8 cellular contexts compared by ENCODE assay signal in genomic region chr17:49361129-49361901, GRCh38. TPM values are rescaled to one million over a fixed set of nuclear protein-coding genes. Genes with fewer than 3 reads are reported as not detected.
DNase-seq lines count a peak whose midpoint lies in the region; ATAC-seq lines count a peak whose summit lies in the region.

No MANE protein-coding gene starts in this region.

- CTCF ChIA-PET in activated CD4-positive, alpha-beta memory T cell treated with anti-CD3 and anti-CD28 coated beads, Interleukin-2, amount 10 ng/mL, durations not matched to agents 7 days and 5 days (lab: Charles Lee): interaction anchor here (0.6 to 4.1 kb wide), 6 partner anchors 9 to 181 kb away, joined by 3 to 28 read pairs (median 6); no protein-coding TSS in a partner anchor

- H3K4me1 Mint-ChIP-seq in activated CD4-positive, alpha-beta memory T cell treated with anti-CD3 and anti-CD28 coated beads, Interleukin-2, amount 10 ng/mL, durations not matched to agents 7 days and 5 days: peaks cover 62% of the 10 kb centered on the region

- peak overlapping the region; percentile 89 for H3K27ac ChIP-seq in mesodermal cell (ENCODE audit: low read depth, low read length, severe bottlenecking)

- no peaks in the 10 kb centered on the region for H3K9me3 ChIP-seq in mesodermal cell (ENCODE audit: control insufficient read depth, low read length)

- H3K4me3 Mint-ChIP-seq in activated CD4-positive, alpha-beta memory T cell treated with anti-CD3 and anti-CD28 coated beads, Interleukin-2, amount 10 ng/mL, durations not matched to agents 7 days and 5 days: peak overlapping the region; percentile 95

- no peaks in the 10 kb centered on the region for H3K36me3 ChIP-seq in mesodermal cell (ENCODE audit: control insufficient read depth, insufficient read depth, low read length)

- peaks cover 11% of the 10 kb centered on the region for H3K4me1 ChIP-seq in mesodermal cell (ENCODE audit: control insufficient read depth, insufficient read depth, low read length, poor library complexity, severe bottlenecking)

- WGBS in mesodermal cell (ENCODE audit: insufficient coverage in 2 of 2), 2 experiments: 0 to 1% methylated on average over 42 to 47 of the region's 52 CpGs

- H3K9me3 Mint-ChIP-seq in activated CD4-positive, alpha-beta memory T cell treated with anti-CD3 and anti-CD28 coated beads, Interleukin-2, amount 10 ng/mL, durations not matched to agents 7 days and 5 days: no peaks in the 10 kb centered on the region

- DNase-seq in NCI-H1436 (lab: John Stamatoyannopoulos, UW) (peak; percentile 32), NCI-H1436 treated with DMSO at 0.1 percent for 48 hours (lab: John Stamatoyannopoulos, UW) (no peak), NCI-H226 (peak; percentile 46)
- DNase-seq in activated CD4-positive, alpha-beta memory T cell treated with anti-CD3 and anti-CD28 coated beads, Interleukin-2, amount 10 ng/mL, durations not matched to agents 7 days and 5 days: peak; percentile 86
- DNase-seq in effector CD8-positive, alpha-beta T cell (lab: John Stamatoyannopoulos, UW): peak; percentile 77
- DNase-seq in stimulated activated CD8-positive, alpha-beta memory T cell treated with anti-CD3 and anti-CD28 coated beads, Interleukin-15, amount 100 ng/mL, for 24 hours (ENCODE audit: low read depth): peak; percentile 44

- POLR2A ChIA-PET in activated CD4-positive, alpha-beta memory T cell treated with anti-CD3 and anti-CD28 coated beads, Interleukin-2, amount 10 ng/mL, durations not matched to agents 7 days and 5 days (lab: Charles Lee): interaction anchor here (0.6 to 6.8 kb wide), 16 partner anchors 9 to 379 kb away, joined by 3 to 124 read pairs (median 5); partner anchors contain the start of gene PHB1

- H3K36me3 Mint-ChIP-seq in activated CD4-positive, alpha-beta memory T cell treated with anti-CD3 and anti-CD28 coated beads, Interleukin-2, amount 10 ng/mL, durations not matched to agents 7 days and 5 days (ENCODE audit: low read depth): peaks cover 17% of the 10 kb centered on the region

- peak; percentile 15 for ATAC-seq in HG02938 (IDR thresholded peaks at IDR 0.05; ENCODE audit: unreplicated experiment)

- H3K4me3 ChIP-seq in mesodermal cell (ENCODE audit: extremely low read depth, insufficient read depth, low read length, poor library complexity, severe bottlenecking): peak overlapping the region; percentile 94

- no peaks in the 10 kb centered on the region for H3K27me3 Mint-ChIP-seq in activated CD4-positive, alpha-beta memory T cell treated with anti-CD3 and anti-CD28 coated beads, Interleukin-2, amount 10 ng/mL, durations not matched to agents 7 days and 5 days

- H3K27ac Mint-ChIP-seq in activated CD4-positive, alpha-beta memory T cell treated with anti-CD3 and anti-CD28 coated beads, Interleukin-2, amount 10 ng/mL, durations not matched to agents 7 days and 5 days: peak overlapping the region; percentile 95

RNA-seq across cellular contexts. Expression of gene ZNF652, which starts 0.7 kb away (rescaled TPM):
- 10 to 100 TPM; 37.7 to 42.6 TPM for total RNA-seq in activated CD4-positive, alpha-beta memory T cell treated with anti-CD3 and anti-CD28 coated beads, Interleukin-2, amount 10 ng/mL, durations not matched to agents 7 days and 5 days
- 19.2 TPM for polyA plus RNA-seq in mesodermal cell (2013, experiment 1 of 2)
- 16.8 TPM for polyA plus RNA-seq in mesodermal cell (2013, experiment 2 of 2)

RNA-seq across cellular contexts. Expression of gene PHB1, which starts 53.4 kb away (rescaled TPM):
- 100 to 1,000 TPM; 103 to 105 TPM for total RNA-seq in activated CD4-positive, alpha-beta memory T cell treated with anti-CD3 and anti-CD28 coated beads, Interleukin-2, amount 10 ng/mL, durations not matched to agents 7 days and 5 days
- polyA plus RNA-seq in mesodermal cell (2013, experiment 1 of 2): 128 TPM
- 116 TPM for polyA plus RNA-seq in mesodermal cell (2013, experiment 2 of 2)
